In genomic region chr2:43467889-43468288, GRCh38 we compare ENCODE assay signal across 16 cellular contexts.
DNase-seq lines count a peak whose midpoint lies in the region; ATAC-seq and TF ChIP-seq lines count a peak whose summit lies in the region.
"Had no signal": no experiment of that assay in that cellular context is flagged by ENCODE, and none has a peak within 500 bp of the region (broad histone marks: within the 10 kb centered on the region; RNA-seq: fewer than 3 reads in every experiment).

No MANE protein-coding gene starts in this region.

- ATAC-seq in RWPE2 (ENCODE audit: low read depth) = peak; percentile 46; the same call in 2 of the 3 replicates
- ATAC-seq: naive thymus-derived CD8-positive, alpha-beta T cell had no signal

- DNase-seq in AG20443 (ENCODE audit: low spot score) (peak; percentile 45), RWPE2 (ENCODE audit: low spot score) (no peak), esophagus muscularis mucosa (ENCODE audit: extremely low spot score) (no peak), testis (no peak), NCI-H2171 treated with DMSO at 0.1 percent for 48 hours (lab: John Stamatoyannopoulos, UW) (no peak), NCI-H526 treated with DMSO at 0.1 percent for 48 hours (lab: John Stamatoyannopoulos, UW) (no peak), HEK293T (ENCODE audit: extremely low spot score) (no peak)
- DNase-seq: activated CD4-positive, CD25-positive, alpha-beta regulatory T cell; activated T-cell treated with anti-CD3 and anti-CD28 coated beads, Interleukin-2, amount 50 U/mL, for 24 hours; AML-193; anterior cingulate cortex; DMS79 treated with DMSO at 0.1 percent for 48 hours; naive thymus-derived CD8-positive, alpha-beta T cell; NCI-H1694 treated with DMSO at 0.1 percent for 48 hours; NK-92 treated with Interleukin-12 subunit alpha and Interleukin-12 subunit beta, amount 100 ng/mL, for 24 hours had no signal

- H3K27ac ChIP-seq in RWPE2 (ENCODE audit: poor library complexity, severe bottlenecking) = peak overlapping the region; percentile 32
- H3K27ac ChIP-seq in esophagus muscularis mucosa (replicated peaks in 1 of 4) = peak overlapping the region; percentile 20 to 50 (median 44)
- peak overlapping the region; percentile 69 for H3K27ac ChIP-seq in rectal smooth muscle tissue (ENCODE audit: low read depth, low read length)
- H3K27ac ChIP-seq in testis = no peak overlapping the region

- POLR2A ChIA-PET in HEK293T (lab: Yijun Ruan, JAX) = no interaction called here

- TF ChIP-seq CTCF in RWPE2 (IDR thresholded peaks at IDR 0.05; ENCODE audit: poor library complexity, severe bottlenecking) (no peak), esophagus muscularis mucosa (IDR thresholded peaks at IDR 0.05) (no peak), testis (IDR thresholded peaks at IDR 0.05) (no peak)

- 38% methylated on average over 3 of the region's 3 CpGs for WGBS in esophagus muscularis mucosa
- WGBS in testis, 2 donors = 87 to 88% methylated on average over 3 of the region's 3 CpGs

- no peak for TF ChIP-seq EP300 in esophagus muscularis mucosa (IDR thresholded peaks at IDR 0.05)

- CTCF ChIA-PET in HEK293T (lab: Yijun Ruan, JAX) = no interaction called here

- H3K4me3 ChIP-seq in RWPE2 (ENCODE audit: severe bottlenecking) = no peak overlapping the region
- H3K4me3 ChIP-seq in esophagus muscularis mucosa = no peak overlapping the region
- no peak overlapping the region for H3K4me3 ChIP-seq in rectal smooth muscle tissue (ENCODE audit: low read length)
- H3K4me3 ChIP-seq in testis = no peak overlapping the region

- peaks cover 31% of the 10 kb centered on the region for H3K4me1 ChIP-seq in RWPE2 (ENCODE audit: insufficient read depth, poor library complexity, severe bottlenecking)
- peaks cover 5 to 40% (median 37%) of the 10 kb centered on the region in 4 donors for H3K4me1 ChIP-seq in esophagus muscularis mucosa
- H3K4me1 ChIP-seq in rectal smooth muscle tissue (ENCODE audit: control insufficient read depth, insufficient read depth, low read length) = peaks cover 22% of the 10 kb centered on the region
- peaks cover 22% of the 10 kb centered on the region for H3K4me1 ChIP-seq in testis

- H3K9me3 ChIP-seq in RWPE2 (ENCODE audit: severe bottlenecking) (no peaks in the 10 kb centered on the region), esophagus muscularis mucosa (no peaks in the 10 kb centered on the region), testis (no peaks in the 10 kb centered on the region)

- no peak overlapping the region for H3K9ac ChIP-seq in rectal smooth muscle tissue (ENCODE audit: low read length)

- no peaks in the 10 kb centered on the region for H3K27me3 ChIP-seq in RWPE2 (ENCODE audit: insufficient read depth, poor library complexity, severe bottlenecking)
- H3K27me3 ChIP-seq in esophagus muscularis mucosa = no peaks in the 10 kb centered on the region
- no peaks in the 10 kb centered on the region for H3K27me3 ChIP-seq in rectal smooth muscle tissue (ENCODE audit: control insufficient read depth, insufficient read depth, low read length)
- H3K27me3 ChIP-seq in testis = no peaks in the 10 kb centered on the region

- TF ChIP-seq POLR2A in esophagus muscularis mucosa (IDR thresholded peaks at IDR 0.05; ENCODE audit: low read depth) = no peak
- no peak for TF ChIP-seq POLR2A in testis (IDR thresholded peaks at IDR 0.05)

- no peaks in the 10 kb centered on the region for H3K36me3 ChIP-seq in RWPE2 (ENCODE audit: low read depth)
- peaks cover 0 to 4% (median 0%) of the 10 kb centered on the region in 4 donors for H3K36me3 ChIP-seq in esophagus muscularis mucosa
- no peaks in the 10 kb centered on the region for H3K36me3 ChIP-seq in rectal smooth muscle tissue (ENCODE audit: control insufficient read depth, insufficient read depth, low read length)
- H3K36me3 ChIP-seq in testis (ENCODE audit: low read depth, missing control alignments) = no peaks in the 10 kb centered on the region

- intact Hi-C loops in esophagus muscularis mucosa (cut with DNase I) (no loop called here), testis (cut with DNase I; ENCODE audit: low total_unique reads) (no loop called here)

TF ChIP-seq in HEK293T, 16 proteins besides CTCF, POLR2A, EP300 and RAD21:
- TF ChIP-seq ELF4 (IDR thresholded peaks at IDR 0.05) (no peak), ZNF384 (IDR thresholded peaks at IDR 0.05) (no peak), TARDBP (IDR thresholded peaks at IDR 0.05) (no peak), SP1 (IDR thresholded peaks at IDR 0.05) (no peak), SUZ12 (IDR thresholded peaks at IDR 0.05) (no peak), HDGF (IDR thresholded peaks at IDR 0.05; ENCODE audit: borderline replicate concordance) (no peak), CTBP1 (IDR thresholded peaks at IDR 0.05; ENCODE audit: borderline replicate concordance) (no peak), ARNT (IDR thresholded peaks at IDR 0.05) (no peak), NFRKB (IDR thresholded peaks at IDR 0.05) (no peak), FOXK2 (IDR thresholded peaks at IDR 0.05) (no peak), PKNOX1 (IDR thresholded peaks at IDR 0.05) (no peak), LEF1 (IDR thresholded peaks at IDR 0.05; ENCODE audit: borderline replicate concordance) (no peak), FOXM1 (IDR thresholded peaks at IDR 0.05; ENCODE audit: borderline replicate concordance) (no peak), FOXA1 (IDR thresholded peaks at IDR 0.05) (no peak), BHLHE40 (IDR thresholded peaks at IDR 0.05; ENCODE audit: borderline replicate concordance) (no peak), L3MBTL2 (conservative IDR thresholded peaks at IDR 0.05) (no peak)
TF ChIP-seq in HEK293T: peak in this region for 0.

Comparison
In these comparisons a context has a peak if more than half of its experiments do, and no peak if none do; other contexts are left out.
1. H3K27ac ChIP-seq: peak in RWPE2 (single experiment), esophagus muscularis mucosa (4 of 4) and rectal smooth muscle tissue (single experiment); none in testis (0 of 2).